In genomic region chr16:87706278-87707000, GRCh38 we compare ENCODE assay signal across 13 cellular contexts. TPM values are rescaled to one million over a fixed set of nuclear protein-coding genes. Genes with fewer than 3 reads are reported as not detected.
A peak's percentile ranks its signal among the peaks of the same experiment; 100 is the strongest.
DNase-seq lines count a peak whose midpoint lies in the region; ATAC-seq, FAIRE-seq and TF ChIP-seq lines count a peak whose summit lies in the region.
"Had no signal": no experiment of that assay in that cellular context is flagged by ENCODE, and none has a peak within 500 bp of the region (broad histone marks: within the 10 kb centered on the region; RNA-seq: fewer than 3 reads in every experiment).

No MANE protein-coding gene starts in this region.

- no peaks in the 10 kb centered on the region for H3K9me3 Mint-ChIP-seq in activated naive CD4-positive, alpha-beta T cell treated with anti-CD3 and anti-CD28 coated beads, Interleukin-2, amount 50 U/mL, for 72 hours
- H3K9me3 Mint-ChIP-seq: CD14-positive monocyte; stimulated activated naive CD8-positive, alpha-beta T cell treated with anti-CD3 and anti-CD28 coated beads, Interleukin-15, Interleukin-2, amounts not matched to agents 100 ng/mL and 50 ng/mL, for 24 hours had no signal

- intact Hi-C loops in K562 (cut with micrococcal nuclease), result no loop called here
- intact Hi-C loops in upper lobe of right lung (cut with DNase I), result no loop called here

- TF ChIP-seq RAD21 in K562 (CRISPR knock-in tag; conservative IDR thresholded peaks at IDR 0.05 in 1 of 2, IDR thresholded peaks at IDR 0.05 in 1 of 2), result no peak

- no peak for FAIRE-seq in K562 (lab: Jason Lieb, UNC)

- H3K9ac ChIP-seq in K562 (ENCODE audit: insufficient read depth in 1 of 2, low read depth in 2 of 2, low read length in 2 of 2), result 0 out of 4 replicates have a peak overlapping the region, but pooled peaks of 1 of the 2 experiments have one; percentile 9

- no peak overlapping the region for H3K27ac Mint-ChIP-seq in activated naive CD4-positive, alpha-beta T cell treated with anti-CD3 and anti-CD28 coated beads, Interleukin-2, amount 50 U/mL, for 72 hours
- H3K27ac Mint-ChIP-seq: CD14-positive monocyte; stimulated activated naive CD8-positive, alpha-beta T cell treated with anti-CD3 and anti-CD28 coated beads, Interleukin-15, Interleukin-2, amounts not matched to agents 100 ng/mL and 50 ng/mL, for 24 hours had no signal

- no peak overlapping the region for H3K27ac ChIP-seq in K562 (ENCODE audit: extremely low read depth, low read depth, low read length)
- H3K27ac ChIP-seq in upper lobe of right lung, result no peak overlapping the region
- H3K27ac ChIP-seq: vagina had no signal

- no peak for TF ChIP-seq EP300 in K562 (IDR thresholded peaks at IDR 0.05; ENCODE audit: low read length)

- CTCF ChIA-PET in K562 (lab: Yijun Ruan, JAX; ENCODE audit: low intra/inter-chr PET ratio), result no interaction called here

- H3K9me3 ChIP-seq in K562 (replicated peaks; ENCODE audit: control insufficient read depth, insufficient read depth, low read depth, low read length), result no peaks in the 10 kb centered on the region
- H3K9me3 ChIP-seq in upper lobe of right lung, result no peaks in the 10 kb centered on the region
- H3K9me3 ChIP-seq: vagina had no signal

- 93% methylated on average over 23 of the region's 28 CpGs for WGBS in K562 (ENCODE audit: insufficient coverage, low coverage, missing lambda C conversion rate)

- no peaks in the 10 kb centered on the region for H4K20me1 ChIP-seq in K562 (replicated peaks; ENCODE audit: control insufficient read depth, insufficient read depth, low read length)

- no peak for ATAC-seq in K562
- ATAC-seq in upper lobe of right lung, result peak; percentile 20
- ATAC-seq in activated naive CD4-positive, alpha-beta T cell treated with anti-CD3 and anti-CD28 coated beads, Interleukin-2, amount 50 U/mL, for 72 hours, result no peak
- ATAC-seq in HG03565 (IDR thresholded peaks at IDR 0.05; ENCODE audit: unreplicated experiment), result no peak

- H3K4me1 ChIP-seq in K562 (replicated peaks in 1 of 2; ENCODE audit: control insufficient read depth in 2 of 2, insufficient read depth in 2 of 2, low read length in 2 of 2) (peaks cover 0 to 40% of the 10 kb centered on the region in 2 experiments; a peak in 2 of 5 replicates), upper lobe of right lung (no peaks in the 10 kb centered on the region)
- H3K4me1 ChIP-seq: vagina had no signal

- no peak overlapping the region for H3K4me2 ChIP-seq in K562 (ENCODE audit: insufficient read depth, low read length)

- H3K36me3 Mint-ChIP-seq in activated naive CD4-positive, alpha-beta T cell treated with anti-CD3 and anti-CD28 coated beads, Interleukin-2, amount 50 U/mL, for 72 hours, result peaks cover 10 to 13% of the 10 kb centered on the region in 2 donors

- no peak for TF ChIP-seq POLR2A in K562 (conservative IDR thresholded peaks at IDR 0.05)

- no peak overlapping the region for H2AFZ ChIP-seq in K562 (ENCODE audit: low read depth, low read length)

- H3K27me3 ChIP-seq in K562 (ENCODE audit: control insufficient read depth in 2 of 2, insufficient read depth in 2 of 2, low read length in 2 of 2), result no peaks in the 10 kb centered on the region
- no peaks in the 10 kb centered on the region for H3K27me3 ChIP-seq in upper lobe of right lung
- H3K27me3 ChIP-seq: vagina had no signal

- H3K36me3 ChIP-seq in K562 (ENCODE audit: control insufficient read depth, insufficient read depth, low read length) (peaks cover 82% of the 10 kb centered on the region; the same call in 2 of the 3 replicates), upper lobe of right lung (peaks cover 49% of the 10 kb centered on the region)

- peaks cover 7% of the 10 kb centered on the region for H3K9me1 ChIP-seq in K562 (ENCODE audit: control insufficient read depth, insufficient read depth, low read length)

- no peaks in the 10 kb centered on the region for H3K79me2 ChIP-seq in K562 (ENCODE audit: control insufficient read depth, insufficient read depth, low read length)

- POLR2A ChIA-PET in K562 (lab: Yijun Ruan, JAX), result interaction anchor here (0.6 to 2.1 kb wide), 4 partner anchors 8 to 367 kb away, joined by 3 to 7 read pairs (median 4); no protein-coding TSS in a partner anchor

- in situ Hi-C loops in K562 (cut with MboI), result no loop called here

- DNase-seq in HuH-7 (ENCODE audit: low spot score) (peak; percentile 82), NCI-H2107 treated with DMSO at 0.1 percent for 48 hours (lab: John Stamatoyannopoulos, UW; ENCODE audit: unreplicated experiment) (peak; percentile 85), K562 (ENCODE audit: extremely low read depth in 1 of 4, low spot score in 3 of 4) (no peak), upper lobe of right lung (peak; percentile 74), NCI-H1436 (lab: John Stamatoyannopoulos, UW) (no peak)
- DNase-seq in activated naive CD4-positive, alpha-beta T cell treated with anti-CD3 and anti-CD28 coated beads, Interleukin-2, amount 50 U/mL, for 72 hours (ENCODE audit: low spot score in 2 of 2), result no peak
- DNase-seq: activated naive CD4-positive, alpha-beta T cell treated with Interleukin-2 at 50 U/mL for 16 hours; effector CD8-positive, alpha-beta T cell; OCI-M1 had no signal

- TF ChIP-seq CTCF in K562 (IDR thresholded peaks at IDR 0.05 in 2 of 3, conservative IDR thresholded peaks at IDR 0.05 in 1 of 3; ENCODE audit: insufficient read depth in 2 of 3, low read depth in 1 of 3, low read length in 3 of 3) (no peak), upper lobe of right lung (IDR thresholded peaks at IDR 0.05) (no peak)

- H3K4me3 ChIP-seq in K562 (no peak overlapping the region), upper lobe of right lung (no peak overlapping the region)
- H3K4me3 ChIP-seq: vagina had no signal

- no TSS peak for BruUV-seq in K562 (replicated peaks; lab: Mats Ljungman, UMichigan)

TF ChIP-seq in K562, 482 proteins besides CTCF, POLR2A, EP300 and RAD21:
- 0 out of 2 replicates have a peak, but pooled peaks have one; percentile 46 for TF ChIP-seq ZNF740 (CRISPR knock-in tag; IDR thresholded peaks at IDR 0.05)
- TF ChIP-seq ZNF740 (tag; IDR thresholded peaks at IDR 0.05), result no peak
- no peak for TF ChIP-seq TEAD4 (IDR thresholded peaks at IDR 0.05; ENCODE audit: low read length)
- TF ChIP-seq TEAD4 (CRISPR knock-in tag; IDR thresholded peaks at IDR 0.05; ENCODE audit: borderline replicate concordance), result no peak

RNA-seq across cellular contexts. Expression of gene KLHDC4, which starts 59.3 kb away (rescaled TPM):
- 250 and 422 TPM in 2 replicates for total RNA-seq in K562 (2011; cell fraction: chromatin; rRNA removed; ENCODE audit: low replicate concordance)
- 176 and 189 TPM in 2 replicates for total RNA-seq in K562 (2011; cell fraction: nucleolus; rRNA removed)
- 187 and 203 TPM in 2 replicates for total RNA-seq in K562 (2011; cell fraction: nucleoplasm; rRNA removed)
- total RNA-seq in K562 (2014; rRNA removed), result 52.7 and 59.4 TPM in 2 replicates
- 17.9 and 25.5 TPM in 2 replicates for total RNA-seq in K562 (2014; rRNA removed; fragmentation: Illumina TruSeq; extraction: Trizol)
- total RNA-seq in K562 (2015; rRNA removed; fragmentation: Illumina TruSeq; extraction: Trizol), result 31.8 and 32.8 TPM in 2 replicates
- 62.8 and 68.1 TPM in 2 replicates for total RNA-seq in K562 (2021)
- polyA plus RNA-seq in K562 (2011; rRNA removed), result 23.7 and 24.9 TPM in 2 replicates
- polyA plus RNA-seq in K562 (2011; cell fraction: cytosol; rRNA removed), result 17.9 and 23.5 TPM in 2 replicates
- 66.5 and 112 TPM in 2 replicates for polyA plus RNA-seq in K562 (2011; cell fraction: nucleus; rRNA removed)
- 35.3 and 39.1 TPM in 2 replicates for polyA plus RNA-seq in K562 (2012)
- polyA plus RNA-seq in K562 (2014; fragmentation: Illumina TruSeq; extraction: Trizol), result 37.3 and 48.5 TPM in 2 replicates
- 1 to 10 TPM; 1.3 to 2.5 TPM for polyA plus RNA-seq in K562 (2014; fragmentation: Nextera tagmentation; extraction: Ambion mirVana)
- 53.5 and 63.4 TPM in 2 replicates for polyA plus RNA-seq in K562 (2014; rRNA removed)
- 19.2 and 19.3 TPM in 2 replicates for polyA minus RNA-seq in K562 (2011; rRNA and poly(A)+ RNA removed)
- 18.8 and 24.5 TPM in 2 replicates for polyA minus RNA-seq in K562 (2011; cell fraction: cytosol; rRNA and poly(A)+ RNA removed)
- polyA minus RNA-seq in K562 (2011; cell fraction: nucleus; rRNA and poly(A)+ RNA removed), result 33.5 and 52.0 TPM in 2 replicates
- total RNA-seq in upper lobe of right lung, result 38.8 TPM
- total RNA-seq in activated naive CD4-positive, alpha-beta T cell treated with anti-CD3 and anti-CD28 coated beads, Interleukin-2, amount 50 U/mL, for 72 hours, result 100 to 1,000 TPM in 1 of 2 donors, 10 to 100 TPM in 1; 75.4 to 114 TPM

Comparison
In these comparisons a context has a peak if more than half of its experiments do, and no peak if none do; other contexts are left out.
1. DNase-seq: peak in HuH-7 (single experiment), NCI-H2107 treated with DMSO at 0.1 percent for 48 hours (single experiment) and upper lobe of right lung (single experiment); none in K562 (0 of 4), activated naive CD4-positive, alpha-beta T cell treated with anti-CD3 and anti-CD28 coated beads, Interleukin-2, amount 50 U/mL, for 72 hours (0 of 2) and NCI-H1436 (single experiment).